ENCODE assay signal across 1 cellular context in the genomic region with DNA sequence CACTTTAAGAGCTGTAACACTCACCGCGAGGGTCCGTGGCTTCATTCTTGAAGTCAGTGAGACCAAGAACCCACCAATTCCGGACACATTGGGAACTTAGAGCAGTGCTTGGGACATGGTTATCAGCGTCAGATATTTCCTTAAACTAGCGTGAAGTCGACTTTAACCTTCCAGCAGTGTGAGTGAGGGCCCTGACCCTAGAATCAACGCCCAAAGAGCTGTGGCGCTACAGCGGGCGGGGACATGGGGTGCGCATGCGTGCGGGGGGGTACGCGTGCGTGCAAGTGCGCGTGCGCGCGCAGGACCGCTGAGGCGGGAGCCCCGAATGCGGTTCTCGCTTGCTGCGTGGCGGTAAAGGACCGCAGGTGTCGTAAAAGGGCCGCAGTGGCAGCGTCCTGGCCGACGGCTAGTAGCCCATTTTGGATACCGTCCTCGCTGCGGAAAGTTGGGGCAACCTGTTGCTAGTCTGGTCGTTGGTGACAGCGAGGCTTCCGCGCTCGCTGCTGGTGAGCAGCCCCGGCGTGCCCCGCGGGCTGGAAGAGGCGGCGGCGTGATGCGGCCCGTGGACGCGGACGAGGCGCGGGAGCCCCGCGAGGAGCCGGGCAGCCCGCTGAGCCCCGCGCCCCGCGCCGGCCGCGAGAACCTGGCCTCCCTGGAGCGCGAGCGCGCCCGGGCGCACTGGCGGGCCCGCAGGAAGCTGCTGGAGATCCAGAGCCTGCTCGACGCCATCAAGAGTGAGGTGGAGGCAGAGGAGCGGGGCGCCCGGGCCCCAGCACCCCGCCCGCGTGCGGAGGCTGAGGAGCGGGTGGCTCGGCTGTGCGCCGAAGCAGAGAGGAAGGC.
TF ChIP-seq lines count a peak whose summit lies in the region.

No MANE protein-coding gene starts in this region.

TF ChIP-seq in K562, 482 proteins besides CTCF, POLR2A, EP300 and RAD21 (continued from another document and continues in another):
- TF ChIP-seq, protein P1, sequence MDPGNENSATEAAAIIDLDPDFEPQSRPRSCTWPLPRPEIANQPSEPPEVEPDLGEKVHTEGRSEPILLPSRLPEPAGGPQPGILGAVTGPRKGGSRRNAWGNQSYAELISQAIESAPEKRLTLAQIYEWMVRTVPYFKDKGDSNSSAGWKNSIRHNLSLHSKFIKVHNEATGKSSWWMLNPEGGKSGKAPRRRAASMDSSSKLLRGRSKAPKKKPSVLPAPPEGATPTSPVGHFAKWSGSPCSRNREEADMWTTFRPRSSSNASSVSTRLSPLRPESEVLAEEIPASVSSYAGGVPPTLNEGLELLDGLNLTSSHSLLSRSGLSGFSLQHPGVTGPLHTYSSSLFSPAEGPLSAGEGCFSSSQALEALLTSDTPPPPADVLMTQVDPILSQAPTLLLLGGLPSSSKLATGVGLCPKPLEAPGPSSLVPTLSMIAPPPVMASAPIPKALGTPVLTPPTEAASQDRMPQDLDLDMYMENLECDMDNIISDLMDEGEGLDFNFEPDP (CRISPR knock-in tag; IDR thresholded peaks at IDR 0.05) = no peak
- TF ChIP-seq, protein P2, sequence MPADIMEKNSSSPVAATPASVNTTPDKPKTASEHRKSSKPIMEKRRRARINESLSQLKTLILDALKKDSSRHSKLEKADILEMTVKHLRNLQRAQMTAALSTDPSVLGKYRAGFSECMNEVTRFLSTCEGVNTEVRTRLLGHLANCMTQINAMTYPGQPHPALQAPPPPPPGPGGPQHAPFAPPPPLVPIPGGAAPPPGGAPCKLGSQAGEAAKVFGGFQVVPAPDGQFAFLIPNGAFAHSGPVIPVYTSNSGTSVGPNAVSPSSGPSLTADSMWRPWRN (IDR thresholded peaks at IDR 0.05; ENCODE audit: low read depth) = no peak
- TF ChIP-seq PCBP1 (IDR thresholded peaks at IDR 0.05; ENCODE audit: low read depth, low read length, poor library complexity, severe bottlenecking) = peak; percentile 74
- TF ChIP-seq HNRNPH1 (optimal IDR thresholded peaks at IDR 0.05; ENCODE audit: low read depth, low read length) = no peak
- TF ChIP-seq, protein P3, sequence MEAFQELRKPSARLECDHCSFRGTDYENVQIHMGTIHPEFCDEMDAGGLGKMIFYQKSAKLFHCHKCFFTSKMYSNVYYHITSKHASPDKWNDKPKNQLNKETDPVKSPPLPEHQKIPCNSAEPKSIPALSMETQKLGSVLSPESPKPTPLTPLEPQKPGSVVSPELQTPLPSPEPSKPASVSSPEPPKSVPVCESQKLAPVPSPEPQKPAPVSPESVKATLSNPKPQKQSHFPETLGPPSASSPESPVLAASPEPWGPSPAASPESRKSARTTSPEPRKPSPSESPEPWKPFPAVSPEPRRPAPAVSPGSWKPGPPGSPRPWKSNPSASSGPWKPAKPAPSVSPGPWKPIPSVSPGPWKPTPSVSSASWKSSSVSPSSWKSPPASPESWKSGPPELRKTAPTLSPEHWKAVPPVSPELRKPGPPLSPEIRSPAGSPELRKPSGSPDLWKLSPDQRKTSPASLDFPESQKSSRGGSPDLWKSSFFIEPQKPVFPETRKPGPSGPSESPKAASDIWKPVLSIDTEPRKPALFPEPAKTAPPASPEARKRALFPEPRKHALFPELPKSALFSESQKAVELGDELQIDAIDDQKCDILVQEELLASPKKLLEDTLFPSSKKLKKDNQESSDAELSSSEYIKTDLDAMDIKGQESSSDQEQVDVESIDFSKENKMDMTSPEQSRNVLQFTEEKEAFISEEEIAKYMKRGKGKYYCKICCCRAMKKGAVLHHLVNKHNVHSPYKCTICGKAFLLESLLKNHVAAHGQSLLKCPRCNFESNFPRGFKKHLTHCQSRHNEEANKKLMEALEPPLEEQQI (IDR thresholded peaks at IDR 0.05) = no peak
- TF ChIP-seq COPS2 (conservative IDR thresholded peaks at IDR 0.05) = no peak
- no peak for TF ChIP-seq FOXJ3 (CRISPR knock-in tag; IDR thresholded peaks at IDR 0.05)
- TF ChIP-seq NCOA4 (IDR thresholded peaks at IDR 0.05; ENCODE audit: partially characterized antibody) = no peak
- no peak for TF ChIP-seq PPARD (CRISPR knock-in tag; IDR thresholded peaks at IDR 0.05)
- TF ChIP-seq TGIF2 (CRISPR knock-in tag; IDR thresholded peaks at IDR 0.05) = 0 out of 2 replicates have a peak, but pooled peaks have one; percentile 5
- no peak for TF ChIP-seq MTF1 (CRISPR knock-in tag; IDR thresholded peaks at IDR 0.05; ENCODE audit: borderline replicate concordance)
- TF ChIP-seq BCL6 (CRISPR knock-in tag; IDR thresholded peaks at IDR 0.05) = no peak
- peak; percentile 39; the same call in 1 of the 2 replicates for TF ChIP-seq ERF (CRISPR knock-in tag; IDR thresholded peaks at IDR 0.05)
- no peak for TF ChIP-seq HNRNPK (IDR thresholded peaks at IDR 0.05; ENCODE audit: low read depth, low read length, poor library complexity, severe bottlenecking)
- TF ChIP-seq SAFB (IDR thresholded peaks at IDR 0.05; ENCODE audit: borderline replicate concordance, low read depth, low read length) = 0 out of 2 replicates have a peak, but pooled peaks have one; percentile 35
- no peak for TF ChIP-seq KAT8 (IDR thresholded peaks at IDR 0.05; ENCODE audit: low read depth)
- TF ChIP-seq ZNF764 (CRISPR knock-in tag; IDR thresholded peaks at IDR 0.05; ENCODE audit: low read depth) = no peak
- TF ChIP-seq ZZZ3 (IDR thresholded peaks at IDR 0.05) = no peak
- no peak for TF ChIP-seq BDP1 (IDR thresholded peaks at IDR 0.05; ENCODE audit: insufficient read depth, insufficient read length)
- TF ChIP-seq, protein P4, sequence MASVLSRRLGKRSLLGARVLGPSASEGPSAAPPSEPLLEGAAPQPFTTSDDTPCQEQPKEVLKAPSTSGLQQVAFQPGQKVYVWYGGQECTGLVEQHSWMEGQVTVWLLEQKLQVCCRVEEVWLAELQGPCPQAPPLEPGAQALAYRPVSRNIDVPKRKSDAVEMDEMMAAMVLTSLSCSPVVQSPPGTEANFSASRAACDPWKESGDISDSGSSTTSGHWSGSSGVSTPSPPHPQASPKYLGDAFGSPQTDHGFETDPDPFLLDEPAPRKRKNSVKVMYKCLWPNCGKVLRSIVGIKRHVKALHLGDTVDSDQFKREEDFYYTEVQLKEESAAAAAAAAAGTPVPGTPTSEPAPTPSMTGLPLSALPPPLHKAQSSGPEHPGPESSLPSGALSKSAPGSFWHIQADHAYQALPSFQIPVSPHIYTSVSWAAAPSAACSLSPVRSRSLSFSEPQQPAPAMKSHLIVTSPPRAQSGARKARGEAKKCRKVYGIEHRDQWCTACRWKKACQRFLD (CRISPR knock-in tag; IDR thresholded peaks at IDR 0.05) = no peak
- TF ChIP-seq, protein P5, sequence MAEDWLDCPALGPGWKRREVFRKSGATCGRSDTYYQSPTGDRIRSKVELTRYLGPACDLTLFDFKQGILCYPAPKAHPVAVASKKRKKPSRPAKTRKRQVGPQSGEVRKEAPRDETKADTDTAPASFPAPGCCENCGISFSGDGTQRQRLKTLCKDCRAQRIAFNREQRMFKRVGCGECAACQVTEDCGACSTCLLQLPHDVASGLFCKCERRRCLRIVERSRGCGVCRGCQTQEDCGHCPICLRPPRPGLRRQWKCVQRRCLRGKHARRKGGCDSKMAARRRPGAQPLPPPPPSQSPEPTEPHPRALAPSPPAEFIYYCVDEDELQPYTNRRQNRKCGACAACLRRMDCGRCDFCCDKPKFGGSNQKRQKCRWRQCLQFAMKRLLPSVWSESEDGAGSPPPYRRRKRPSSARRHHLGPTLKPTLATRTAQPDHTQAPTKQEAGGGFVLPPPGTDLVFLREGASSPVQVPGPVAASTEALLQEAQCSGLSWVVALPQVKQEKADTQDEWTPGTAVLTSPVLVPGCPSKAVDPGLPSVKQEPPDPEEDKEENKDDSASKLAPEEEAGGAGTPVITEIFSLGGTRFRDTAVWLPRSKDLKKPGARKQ (CRISPR knock-in tag; IDR thresholded peaks at IDR 0.05) = no peak
- TF ChIP-seq NR1H2 (CRISPR knock-in tag; IDR thresholded peaks at IDR 0.05) = no peak; the same call in 1 of the 2 replicates
- TF ChIP-seq, protein P6, sequence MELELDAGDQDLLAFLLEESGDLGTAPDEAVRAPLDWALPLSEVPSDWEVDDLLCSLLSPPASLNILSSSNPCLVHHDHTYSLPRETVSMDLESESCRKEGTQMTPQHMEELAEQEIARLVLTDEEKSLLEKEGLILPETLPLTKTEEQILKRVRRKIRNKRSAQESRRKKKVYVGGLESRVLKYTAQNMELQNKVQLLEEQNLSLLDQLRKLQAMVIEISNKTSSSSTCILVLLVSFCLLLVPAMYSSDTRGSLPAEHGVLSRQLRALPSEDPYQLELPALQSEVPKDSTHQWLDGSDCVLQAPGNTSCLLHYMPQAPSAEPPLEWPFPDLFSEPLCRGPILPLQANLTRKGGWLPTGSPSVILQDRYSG (tag; conservative IDR thresholded peaks at IDR 0.05; ENCODE audit: low read depth) = no peak
- TF ChIP-seq ZNF507 (tag; conservative IDR thresholded peaks at IDR 0.05) = no peak
- no peak for TF ChIP-seq TARDBP (IDR thresholded peaks at IDR 0.05)
- TF ChIP-seq RBBP5 (IDR thresholded peaks at IDR 0.05; ENCODE audit: borderline replicate concordance, insufficient read depth, low read length, poor library complexity, severe bottlenecking) = peak; percentile 82
- TF ChIP-seq, protein P7, sequence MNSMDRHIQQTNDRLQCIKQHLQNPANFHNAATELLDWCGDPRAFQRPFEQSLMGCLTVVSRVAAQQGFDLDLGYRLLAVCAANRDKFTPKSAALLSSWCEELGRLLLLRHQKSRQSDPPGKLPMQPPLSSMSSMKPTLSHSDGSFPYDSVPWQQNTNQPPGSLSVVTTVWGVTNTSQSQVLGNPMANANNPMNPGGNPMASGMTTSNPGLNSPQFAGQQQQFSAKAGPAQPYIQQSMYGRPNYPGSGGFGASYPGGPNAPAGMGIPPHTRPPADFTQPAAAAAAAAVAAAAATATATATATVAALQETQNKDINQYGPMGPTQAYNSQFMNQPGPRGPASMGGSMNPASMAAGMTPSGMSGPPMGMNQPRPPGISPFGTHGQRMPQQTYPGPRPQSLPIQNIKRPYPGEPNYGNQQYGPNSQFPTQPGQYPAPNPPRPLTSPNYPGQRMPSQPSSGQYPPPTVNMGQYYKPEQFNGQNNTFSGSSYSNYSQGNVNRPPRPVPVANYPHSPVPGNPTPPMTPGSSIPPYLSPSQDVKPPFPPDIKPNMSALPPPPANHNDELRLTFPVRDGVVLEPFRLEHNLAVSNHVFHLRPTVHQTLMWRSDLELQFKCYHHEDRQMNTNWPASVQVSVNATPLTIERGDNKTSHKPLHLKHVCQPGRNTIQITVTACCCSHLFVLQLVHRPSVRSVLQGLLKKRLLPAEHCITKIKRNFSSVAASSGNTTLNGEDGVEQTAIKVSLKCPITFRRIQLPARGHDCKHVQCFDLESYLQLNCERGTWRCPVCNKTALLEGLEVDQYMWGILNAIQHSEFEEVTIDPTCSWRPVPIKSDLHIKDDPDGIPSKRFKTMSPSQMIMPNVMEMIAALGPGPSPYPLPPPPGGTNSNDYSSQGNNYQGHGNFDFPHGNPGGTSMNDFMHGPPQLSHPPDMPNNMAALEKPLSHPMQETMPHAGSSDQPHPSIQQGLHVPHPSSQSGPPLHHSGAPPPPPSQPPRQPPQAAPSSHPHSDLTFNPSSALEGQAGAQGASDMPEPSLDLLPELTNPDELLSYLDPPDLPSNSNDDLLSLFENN (IDR thresholded peaks at IDR 0.05; ENCODE audit: low read depth in 2 of 2, low read length in 2 of 2) = peak in 1 of 2 experiments; percentile 24; a peak in 1 of 4 replicates
- peak; percentile 80; the same call in 1 of the 2 replicates for TF ChIP-seq PHF8 (IDR thresholded peaks at IDR 0.05; ENCODE audit: borderline replicate concordance, low read length)
- TF ChIP-seq, protein P8, sequence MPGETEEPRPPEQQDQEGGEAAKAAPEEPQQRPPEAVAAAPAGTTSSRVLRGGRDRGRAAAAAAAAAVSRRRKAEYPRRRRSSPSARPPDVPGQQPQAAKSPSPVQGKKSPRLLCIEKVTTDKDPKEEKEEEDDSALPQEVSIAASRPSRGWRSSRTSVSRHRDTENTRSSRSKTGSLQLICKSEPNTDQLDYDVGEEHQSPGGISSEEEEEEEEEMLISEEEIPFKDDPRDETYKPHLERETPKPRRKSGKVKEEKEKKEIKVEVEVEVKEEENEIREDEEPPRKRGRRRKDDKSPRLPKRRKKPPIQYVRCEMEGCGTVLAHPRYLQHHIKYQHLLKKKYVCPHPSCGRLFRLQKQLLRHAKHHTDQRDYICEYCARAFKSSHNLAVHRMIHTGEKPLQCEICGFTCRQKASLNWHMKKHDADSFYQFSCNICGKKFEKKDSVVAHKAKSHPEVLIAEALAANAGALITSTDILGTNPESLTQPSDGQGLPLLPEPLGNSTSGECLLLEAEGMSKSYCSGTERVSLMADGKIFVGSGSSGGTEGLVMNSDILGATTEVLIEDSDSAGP (CRISPR knock-in tag; IDR thresholded peaks at IDR 0.05) = no peak
- no peak for TF ChIP-seq ATF1 (CRISPR knock-in tag; IDR thresholded peaks at IDR 0.05)
- TF ChIP-seq ATF1 (tag; IDR thresholded peaks at IDR 0.05) = peak; percentile 69
- TF ChIP-seq SMARCC2 (IDR thresholded peaks at IDR 0.05; ENCODE audit: low read depth) = no peak
- no peak for TF ChIP-seq ZNF175 (CRISPR knock-in tag; IDR thresholded peaks at IDR 0.05; ENCODE audit: low read depth)
- no peak for TF ChIP-seq NFXL1 (CRISPR knock-in tag; IDR thresholded peaks at IDR 0.05)
- no peak for TF ChIP-seq EHMT2 (IDR thresholded peaks at IDR 0.05)
- no peak for TF ChIP-seq ZNF584 (CRISPR knock-in tag; IDR thresholded peaks at IDR 0.05; ENCODE audit: low read depth)
- no peak for TF ChIP-seq PTTG1 (tag; IDR thresholded peaks at IDR 0.05; ENCODE audit: low read depth)
- TF ChIP-seq ZNF77 (CRISPR knock-in tag; IDR thresholded peaks at IDR 0.05) = no peak
- TF ChIP-seq FOSL1 (tag; conservative IDR thresholded peaks at IDR 0.05) = no peak
